19 cellular contexts compared by ENCODE assay signal in the genomic region with DNA sequence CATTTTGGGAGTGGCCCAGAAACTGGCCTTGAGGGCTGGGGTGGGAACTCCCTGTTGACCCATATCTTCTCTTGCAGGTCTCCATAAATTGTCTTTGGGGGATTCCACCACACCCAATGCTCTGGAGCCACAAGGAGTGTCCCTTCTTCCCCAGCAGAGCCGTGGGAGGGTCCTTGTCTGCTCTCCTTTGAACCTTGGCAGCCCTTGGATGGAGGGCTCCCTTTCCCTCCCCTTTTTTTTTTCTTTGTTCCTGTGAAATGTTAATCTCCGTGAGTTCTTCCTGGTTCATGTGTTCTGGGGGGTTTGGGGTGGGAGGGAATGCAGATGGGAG. TPM values are rescaled to one million over a fixed set of nuclear protein-coding genes. Genes with fewer than 3 reads are reported as not detected.
DNase-seq lines count a peak whose midpoint lies in the region; ATAC-seq and TF ChIP-seq lines count a peak whose summit lies in the region.
"Had no signal": no experiment of that assay in that cellular context is flagged by ENCODE, and none has a peak within 500 bp of the region (broad histone marks: within the 10 kb centered on the region; RNA-seq: fewer than 3 reads in every experiment).

No MANE protein-coding gene starts in this region.

- DNase-seq in CD4-positive, alpha-beta T cell, result no peak
- DNase-seq in neuronal stem cell (ENCODE audit: low spot score) (no peak), GM23248 (no peak), chondrocyte (ENCODE audit: low spot score) (no peak), activated gamma-delta T cell (lab: John Stamatoyannopoulos, UW) (no peak), aorta (no peak)
- DNase-seq: activated CD4-positive, alpha-beta T cell treated with anti-CD3 and anti-CD28 coated beads, Interleukin-2, amount 50 U/mL, for 4 hours; activated effector memory CD4-positive, alpha-beta T cell treated with Interleukin-2 at 50 U/mL for 16 hours; EL; foreskin fibroblast; NCI-H1092 treated with DMSO at 0.1 percent for 48 hours; NCI-H2171 treated with DMSO at 0.1 percent for 48 hours; substantia nigra had no signal

- WGBS in neuronal stem cell (ENCODE audit: extremely low coverage in 2 of 2, insufficient read length in 2 of 2, insufficient replicate concordance in 1 of 2), 2 donors, result no CpG with 5 or more reads among the region's 2 CpGs
- WGBS in GM23248 (ENCODE audit: low coverage in 1 of 2, low lambda C conversion rate in 2 of 2, missing lambda C conversion rate in 2 of 2), 2 experiments, result 47 to 79% methylated on average over 2 of the region's 2 CpGs
- 40 to 53% methylated on average over 2 of the region's 2 CpGs for WGBS in aorta, 2 donors

- H2BK15ac ChIP-seq in neuronal stem cell (ENCODE audit: low read length), result no peak overlapping the region

- peaks cover 49% of the 10 kb centered on the region for H3F3A ChIP-seq in GM23248 (ENCODE audit: insufficient read depth)

- H3K4me3 ChIP-seq in HUES48 (ENCODE audit: low read depth, low read length), result no peak overlapping the region
- no peak overlapping the region for H3K4me3 ChIP-seq in neuronal stem cell (ENCODE audit: low read length in 2 of 2)
- H3K4me3 ChIP-seq in GM23248, result no peak overlapping the region
- H3K4me3 ChIP-seq in aorta (ENCODE audit: low read length in 2 of 2), result no peak overlapping the region
- H3K4me3 ChIP-seq: SJSA1, smooth muscle cell had no signal

- no peak overlapping the region for H2BK12ac ChIP-seq in neuronal stem cell (ENCODE audit: low read length)

- POLR2A ChIA-PET in CD4-positive, alpha-beta T cell (lab: Charles Lee), result no interaction called here

- in situ Hi-C loops in GM23248 (cut with MboI), result no loop called here

- H3K79me1 ChIP-seq in neuronal stem cell (ENCODE audit: low read depth, low read length), result peaks cover 33% of the 10 kb centered on the region

- H2AK5ac ChIP-seq in neuronal stem cell (ENCODE audit: low read depth, low read length), result no peak overlapping the region

- H3K23ac ChIP-seq in neuronal stem cell (ENCODE audit: low read depth, low read length, poor library complexity), result peak overlapping the region; percentile 26

- H3K9me3 Mint-ChIP-seq in CD4-positive, alpha-beta T cell, result no peaks in the 10 kb centered on the region
- H3K9me3 Mint-ChIP-seq in dendritic cell treated with granulocyte-macrophage colony-stimulating factor and Interleukin-4, amounts not matched to agents 40 ng/mL and 50 ng/mL, for 4 days, result no peaks in the 10 kb centered on the region
- no peaks in the 10 kb centered on the region for H3K9me3 Mint-ChIP-seq in chondrocyte (ENCODE audit: low read depth)

- peaks cover 87% of the 10 kb centered on the region for H3K36me3 Mint-ChIP-seq in CD4-positive, alpha-beta T cell (ENCODE audit: low read depth)
- peaks cover 98% of the 10 kb centered on the region for H3K36me3 Mint-ChIP-seq in dendritic cell treated with granulocyte-macrophage colony-stimulating factor and Interleukin-4, amounts not matched to agents 40 ng/mL and 50 ng/mL, for 4 days (ENCODE audit: low read depth)
- H3K36me3 Mint-ChIP-seq in chondrocyte (ENCODE audit: low read depth), result peaks cover 36% of the 10 kb centered on the region

- no peak overlapping the region for H3K4me2 ChIP-seq in neuronal stem cell (ENCODE audit: insufficient read depth, low read length, poor library complexity, severe bottlenecking)
- no peak overlapping the region for H3K4me2 ChIP-seq in GM23248 (ENCODE audit: unreplicated experiment)
- H3K4me2 ChIP-seq: smooth muscle cell had no signal

- no peaks in the 10 kb centered on the region for H3K27me3 ChIP-seq in CD4-positive, alpha-beta T cell (ENCODE audit: control insufficient read depth, insufficient read depth, low read length)
- H3K27me3 ChIP-seq in HUES48 (ENCODE audit: control insufficient read depth, insufficient read depth, low read length) (no peaks in the 10 kb centered on the region), neuronal stem cell (ENCODE audit: control insufficient read depth in 3 of 3, insufficient read depth in 3 of 3, low read depth in 1 of 3, low read length in 3 of 3) (no peaks in the 10 kb centered on the region), GM23248 (replicated peaks; ENCODE audit: insufficient read depth) (no peaks in the 10 kb centered on the region), aorta (ENCODE audit: control insufficient read depth in 1 of 2, insufficient read depth in 2 of 2, low read length in 1 of 2) (no peaks in the 10 kb centered on the region)
- H3K27me3 ChIP-seq: SJSA1 had no signal

- H3K79me2 ChIP-seq in GM23248 (ENCODE audit: insufficient read depth), result peaks cover 98% of the 10 kb centered on the region

- H3K36me3 ChIP-seq in HUES48 (ENCODE audit: control insufficient read depth, insufficient read depth, low read length) (peaks cover 93% of the 10 kb centered on the region), neuronal stem cell (replicated peaks in 1 of 2; ENCODE audit: control insufficient read depth in 2 of 2, insufficient read depth in 2 of 2, low read length in 2 of 2) (peaks cover 81 to 99% of the 10 kb centered on the region in 2 donors), GM23248 (ENCODE audit: low read depth) (peaks cover 52% of the 10 kb centered on the region), aorta (ENCODE audit: control insufficient read depth in 1 of 2, insufficient read depth in 2 of 2, low read length in 1 of 2) (peaks cover 6 to 25% of the 10 kb centered on the region in 2 donors)

- no peak overlapping the region for H2AFZ ChIP-seq in neuronal stem cell (ENCODE audit: low read length)
- H2AFZ ChIP-seq in GM23248, result no peak overlapping the region
- H2AFZ ChIP-seq: parathyroid adenoma had no signal

- no peak overlapping the region for H3K14ac ChIP-seq in neuronal stem cell (ENCODE audit: low read length)

- H3K9me3 ChIP-seq in CD4-positive, alpha-beta T cell (ENCODE audit: control insufficient read depth, low read length), result no peaks in the 10 kb centered on the region
- H3K9me3 ChIP-seq in HUES48 (ENCODE audit: control insufficient read depth, insufficient read depth, low read length), result no peaks in the 10 kb centered on the region
- H3K9me3 ChIP-seq in neuronal stem cell (replicated peaks in 1 of 2; ENCODE audit: control insufficient read depth in 2 of 2, insufficient read depth in 1 of 2, low read depth in 1 of 2, low read length in 2 of 2), result peaks cover under 1 to 5% of the 10 kb centered on the region in 2 donors
- H3K9me3 ChIP-seq in GM23248 (ENCODE audit: low read depth), result no peaks in the 10 kb centered on the region
- no peaks in the 10 kb centered on the region for H3K9me3 ChIP-seq in aorta (ENCODE audit: control insufficient read depth, low read length)
- H3K9me3 ChIP-seq: SJSA1 had no signal

- H4K91ac ChIP-seq in neuronal stem cell (ENCODE audit: low read depth, low read length, poor library complexity), result no peak overlapping the region

- H3K9ac ChIP-seq in HUES48 (ENCODE audit: low read depth, low read length) (no peak overlapping the region), neuronal stem cell (ENCODE audit: low read depth, low read length, poor library complexity) (no peak overlapping the region), GM23248 (no peak overlapping the region)
- H3K9ac ChIP-seq: parathyroid adenoma had no signal

- H3K27ac Mint-ChIP-seq in CD4-positive, alpha-beta T cell, result peak overlapping the region; percentile 51
- H3K27ac Mint-ChIP-seq in dendritic cell treated with granulocyte-macrophage colony-stimulating factor and Interleukin-4, amounts not matched to agents 40 ng/mL and 50 ng/mL, for 4 days, result peak overlapping the region; percentile 31
- no peak overlapping the region for H3K27ac Mint-ChIP-seq in chondrocyte (ENCODE audit: unreplicated experiment)

- no peak overlapping the region for H3K4me3 Mint-ChIP-seq in CD4-positive, alpha-beta T cell
- no peak overlapping the region for H3K4me3 Mint-ChIP-seq in dendritic cell treated with granulocyte-macrophage colony-stimulating factor and Interleukin-4, amounts not matched to agents 40 ng/mL and 50 ng/mL, for 4 days
- H3K4me3 Mint-ChIP-seq in chondrocyte (ENCODE audit: unreplicated experiment), result no peak overlapping the region

- intact Hi-C loops in CD4-positive, alpha-beta T cell (cut with DNase I, micrococcal nuclease), result no loop called here
- intact Hi-C loops in dendritic cell treated with granulocyte-macrophage colony-stimulating factor and Interleukin-4, amounts not matched to agents 40 ng/mL and 50 ng/mL, for 4 days (cut with micrococcal nuclease), result no loop called here
- intact Hi-C loops in aorta (cut with DNase I), result no loop called here

- CTCF ChIA-PET in CD4-positive, alpha-beta T cell (lab: Charles Lee), result no interaction called here

- H3K9me2 ChIP-seq in GM23248 (ENCODE audit: insufficient read depth), result no peaks in the 10 kb centered on the region

- no peaks in the 10 kb centered on the region for H4K20me1 ChIP-seq in GM23248 (ENCODE audit: insufficient read depth)

- no peaks in the 10 kb centered on the region for H3K27me3 Mint-ChIP-seq in CD4-positive, alpha-beta T cell
- no peaks in the 10 kb centered on the region for H3K27me3 Mint-ChIP-seq in dendritic cell treated with granulocyte-macrophage colony-stimulating factor and Interleukin-4, amounts not matched to agents 40 ng/mL and 50 ng/mL, for 4 days
- no peaks in the 10 kb centered on the region for H3K27me3 Mint-ChIP-seq in chondrocyte (ENCODE audit: low read depth)

- no peak overlapping the region for H2BK5ac ChIP-seq in neuronal stem cell (ENCODE audit: low read length)

- peaks cover 30% of the 10 kb centered on the region for H3K4me1 Mint-ChIP-seq in CD4-positive, alpha-beta T cell (ENCODE audit: low read depth)
- H3K4me1 Mint-ChIP-seq in dendritic cell treated with granulocyte-macrophage colony-stimulating factor and Interleukin-4, amounts not matched to agents 40 ng/mL and 50 ng/mL, for 4 days (ENCODE audit: low read depth), result peaks cover 91% of the 10 kb centered on the region
- peaks cover 27% of the 10 kb centered on the region for H3K4me1 Mint-ChIP-seq in chondrocyte (ENCODE audit: low read depth)

- H2BK120ac ChIP-seq in neuronal stem cell (ENCODE audit: low read depth, low read length), result no peak overlapping the region

- H4K8ac ChIP-seq in neuronal stem cell (ENCODE audit: low read depth, low read length), result no peak overlapping the region

- H3K4ac ChIP-seq in neuronal stem cell (ENCODE audit: low read length), result no peak overlapping the region

- H3K27ac ChIP-seq in CD4-positive, alpha-beta T cell (ENCODE audit: low read depth, low read length), result no peak overlapping the region
- H3K27ac ChIP-seq in HUES48 (ENCODE audit: low read depth, low read length) (peak overlapping the region; percentile 47), neuronal stem cell (replicated peaks; ENCODE audit: low read length) (no peak overlapping the region), GM23248 (no peak overlapping the region), aorta (ENCODE audit: low read depth in 1 of 2, low read length in 2 of 2) (no peak overlapping the region)
- H3K27ac ChIP-seq: parathyroid adenoma, SJSA1 had no signal

- H3K4me1 ChIP-seq in HUES48 (ENCODE audit: control insufficient read depth, insufficient read depth, low read length) (no peaks in the 10 kb centered on the region), neuronal stem cell (ENCODE audit: control insufficient read depth in 2 of 2, insufficient read depth in 1 of 2, low read depth in 1 of 2, low read length in 2 of 2) (peaks cover 0 to under 1% of the 10 kb centered on the region in 2 donors), GM23248 (ENCODE audit: insufficient read depth) (peaks cover 18% of the 10 kb centered on the region), aorta (ENCODE audit: control insufficient read depth in 1 of 2, insufficient read depth in 2 of 2, low read length in 2 of 2) (no peaks in the 10 kb centered on the region)
- H3K4me1 ChIP-seq: parathyroid adenoma had no signal

- no peak overlapping the region for H3K18ac ChIP-seq in neuronal stem cell (ENCODE audit: low read length)

- ATAC-seq in CD4-positive, alpha-beta T cell (ENCODE audit: poor library complexity), result no peak
- no peak for ATAC-seq in aorta (ENCODE audit: low FRiP score)

- TF ChIP-seq CTCF in CD4-positive, alpha-beta T cell (IDR thresholded peaks at IDR 0.05), result no peak
- no peak for TF ChIP-seq CTCF in chondrocyte (IDR thresholded peaks at IDR 0.05)

RNA-seq across cellular contexts. Expression of gene ELOB, which starts 6.3 kb away (rescaled TPM):
- total RNA-seq in CD4-positive, alpha-beta T cell, result 100 to 1,000 TPM; 102 to 103 TPM
- polyA plus RNA-seq in neuronal stem cell (2013, experiment 1 of 2), result 177 TPM
- polyA plus RNA-seq in neuronal stem cell (2013, experiment 2 of 2), result 174 TPM
- 320 and 713 TPM in 2 replicates for total RNA-seq in GM23248 (2014; rRNA removed; shearing (Covaris generic))
- 565 and 586 TPM in 2 replicates for polyA plus RNA-seq in GM23248 (2016; fragmentation: Nextera tagmentation; extraction: Ambion mirVana)
- total RNA-seq in chondrocyte, result 205 to 231 TPM (median 225 TPM) in 3 replicates
- 100 to 1,000 TPM; 146 to 174 TPM for total RNA-seq in aorta
- 100 to 1,000 TPM; 368 to 843 TPM for polyA plus RNA-seq in aorta

RNA-seq across cellular contexts. Expression of gene PRSS33, which starts 16.6 kb away (rescaled TPM):
- not detected for total RNA-seq in CD4-positive, alpha-beta T cell
- polyA plus RNA-seq in neuronal stem cell (2013, experiment 1 of 2), result 2.3 TPM
- 2.2 TPM for polyA plus RNA-seq in neuronal stem cell (2013, experiment 2 of 2)
- total RNA-seq in GM23248 (2014; rRNA removed; shearing (Covaris generic)), result not detected in 2 replicates
- not detected in 2 replicates for polyA plus RNA-seq in GM23248 (2016; fragmentation: Nextera tagmentation; extraction: Ambion mirVana)
- total RNA-seq in chondrocyte, result not detected in 3 replicates
- total RNA-seq in aorta, result not detected
- under 1 TPM in 1 of 2 donors, not detected in 1; 0.08 TPM for polyA plus RNA-seq in aorta
- total RNA-seq: SJSA1, smooth muscle cell had no signal
- polyA plus RNA-seq: BJ, smooth muscle cell had no signal

RNA-seq across cellular contexts. Expression of gene SRRM2, which starts 18.3 kb away (rescaled TPM):
- 1,000 to 10,000 TPM; 1,187 to 1,199 TPM for total RNA-seq in CD4-positive, alpha-beta T cell
- polyA plus RNA-seq in neuronal stem cell (2013, experiment 1 of 2), result 516 TPM
- 512 TPM for polyA plus RNA-seq in neuronal stem cell (2013, experiment 2 of 2)
- 42.6 and 53.6 TPM in 2 replicates for total RNA-seq in GM23248 (2014; rRNA removed; shearing (Covaris generic))
- polyA plus RNA-seq in GM23248 (2016; fragmentation: Nextera tagmentation; extraction: Ambion mirVana) (173 and 202 TPM in 2 replicates), aorta (100 to 1,000 TPM; 194 to 946 TPM)
- total RNA-seq in chondrocyte (363 to 615 TPM (median 378 TPM) in 3 replicates), aorta (100 to 1,000 TPM; 552 to 716 TPM)

RNA-seq across cellular contexts. Expression of gene PRSS41, which starts 27.5 kb away (rescaled TPM):
- total RNA-seq in CD4-positive, alpha-beta T cell, result not detected
- not detected for polyA plus RNA-seq in neuronal stem cell (2013, experiment 1 of 2)
- polyA plus RNA-seq in neuronal stem cell (2013, experiment 2 of 2), result not detected
- not detected in 2 replicates for total RNA-seq in GM23248 (2014; rRNA removed; shearing (Covaris generic))
- polyA plus RNA-seq in GM23248 (2016; fragmentation: Nextera tagmentation; extraction: Ambion mirVana) (not detected in 2 replicates), aorta (not detected)
- total RNA-seq in chondrocyte (not detected in 3 replicates), aorta (not detected)
- total RNA-seq: SJSA1, smooth muscle cell had no signal
- polyA plus RNA-seq: BJ, smooth muscle cell had no signal

RNA-seq across cellular contexts. Expression of gene PRSS21, which starts 46.3 kb away (rescaled TPM):
- not detected for total RNA-seq in CD4-positive, alpha-beta T cell
- not detected for polyA plus RNA-seq in neuronal stem cell (2013, experiment 1 of 2)
- not detected for polyA plus RNA-seq in neuronal stem cell (2013, experiment 2 of 2)
- not detected in 2 replicates for total RNA-seq in GM23248 (2014; rRNA removed; shearing (Covaris generic))
- polyA plus RNA-seq in GM23248 (2016; fragmentation: Nextera tagmentation; extraction: Ambion mirVana) (not detected in 2 replicates), aorta (not detected)
- total RNA-seq in chondrocyte (not detected in 3 replicates), aorta (not detected)
- total RNA-seq: SJSA1, smooth muscle cell had no signal
- polyA plus RNA-seq: smooth muscle cell had no signal
